9 cellular contexts compared by ENCODE assay signal in genomic region chr7:25496394-25497103, GRCh38.
A peak's percentile ranks its signal among the peaks of the same experiment; 100 is the strongest.
DNase-seq lines count a peak whose midpoint lies in the region; ATAC-seq, FAIRE-seq and TF ChIP-seq lines count a peak whose summit lies in the region.
"Had no signal": no experiment of that assay in that cellular context is flagged by ENCODE, and none has a peak within 500 bp of the region (broad histone marks: within the 10 kb centered on the region; RNA-seq: fewer than 3 reads in every experiment).

No MANE protein-coding gene starts in this region.

- no peak overlapping the region for H3K9ac ChIP-seq in kidney (ENCODE audit: low read length in 2 of 2)

- intact Hi-C loops in left ventricle myocardium superior (cut with micrococcal nuclease), result no loop called here
- intact Hi-C loops in kidney (cut with DNase I), result no loop called here

- H3K4me1 ChIP-seq in kidney (ENCODE audit: control insufficient read depth in 1 of 2, insufficient read depth in 1 of 2, low read depth in 1 of 2, low read length in 2 of 2), result no peaks in the 10 kb centered on the region

- no peaks in the 10 kb centered on the region for H3K36me3 ChIP-seq in kidney (ENCODE audit: control insufficient read depth in 1 of 2, insufficient read depth in 2 of 2, low read length in 2 of 2)

- no peak for TF ChIP-seq CTCF in kidney (IDR thresholded peaks at IDR 0.05; ENCODE audit: borderline replicate concordance, extremely low read depth, insufficient read depth)

- H3K27ac ChIP-seq in kidney (ENCODE audit: low read depth in 2 of 2, low read length in 2 of 2), result no peak overlapping the region

- peak; percentile 79 for ATAC-seq in GM18511 (IDR thresholded peaks at IDR 0.05; ENCODE audit: unreplicated experiment)
- peak; percentile 85 for ATAC-seq in HG02623 (IDR thresholded peaks at IDR 0.05; ENCODE audit: unreplicated experiment)
- peak; percentile 69 for ATAC-seq in left ventricle myocardium superior
- ATAC-seq in GM18520 (IDR thresholded peaks at IDR 0.05; ENCODE audit: unreplicated experiment), result no peak

- no peak overlapping the region for H3K4me3 ChIP-seq in kidney (ENCODE audit: low read length in 2 of 2)

- DNase-seq in NOMO-1 treated with DMSO at 0.1 percent for 48 hours (lab: John Stamatoyannopoulos, UW; ENCODE audit: unreplicated experiment) (peak; percentile 88), left ventricle myocardium superior (no peak), kidney (no peak), LoVo (ENCODE audit: low spot score) (no peak), NCI-H2107 treated with DMSO at 0.1 percent for 48 hours (lab: John Stamatoyannopoulos, UW; ENCODE audit: unreplicated experiment) (no peak)
- DNase-seq: IMR-90 had no signal

- no peaks in the 10 kb centered on the region for H3K9me3 ChIP-seq in kidney (ENCODE audit: control insufficient read depth in 1 of 2, low read length in 2 of 2)

- FAIRE-seq in kidney (lab: Jason Lieb, UNC), result no peak
